18 cellular contexts compared by ENCODE assay signal in genomic region chr1:115280073-115280472, GRCh38. TPM values are rescaled to one million over a fixed set of nuclear protein-coding genes. Genes with fewer than 3 reads are reported as not detected.
A peak's percentile ranks its signal among the peaks of the same experiment; 100 is the strongest.
DNase-seq lines count a peak whose midpoint lies in the region; ATAC-seq and TF ChIP-seq lines count a peak whose summit lies in the region.
"Had no signal": no experiment of that assay in that cellular context is flagged by ENCODE, and none has a peak within 500 bp of the region (broad histone marks: within the 10 kb centered on the region; RNA-seq: fewer than 3 reads in every experiment).

No MANE protein-coding gene starts in this region.

- peak; percentile 2 to 13 for DNase-seq in activated T-cell treated with anti-CD3 and anti-CD28 coated beads, Interleukin-2, amount 50 U/mL, for 72 hours
- DNase-seq in activated T-cell treated with anti-CD3 and anti-CD28 coated beads for 4 hours (no peak), SJSA1 (ENCODE audit: low read depth in 1 of 2, low spot score in 2 of 2) (peak; percentile 60 to 70), fibroblast of peridontal ligament (ENCODE audit: extremely low read depth) (peak; percentile 98), vagina (ENCODE audit: extremely low spot score in 2 of 2) (no peak), COR-L47 (lab: John Stamatoyannopoulos, UW) (no peak)
- DNase-seq: activated CD4-positive, alpha-beta T cell treated with anti-CD3 and anti-CD28 coated beads, Interleukin-2, amount 10 ng/mL, durations not matched to agents 7 days and 5 days; anterior cingulate cortex; dermis blood vessel endothelial cell; naive B cell; NCI-H1048; NK-92 treated with Interleukin-12 subunit alpha and Interleukin-12 subunit beta, amount 100 ng/mL, for 24 hours; SHP77 had no signal

- H3K4me3 ChIP-seq in SJSA1 (no peak overlapping the region), vagina (no peak overlapping the region)

- H3K27me3 ChIP-seq in SJSA1 (replicated peaks) (no peaks in the 10 kb centered on the region), vagina (no peaks in the 10 kb centered on the region)

- 0 out of 2 replicates have a peak, but pooled peaks cover 1% of the 10 kb centered on the region for H3K36me3 ChIP-seq in SJSA1
- H3K36me3 ChIP-seq in vagina = no peaks in the 10 kb centered on the region

- peak; percentile 51 to 66 for ATAC-seq in activated T-cell treated with anti-CD3 and anti-CD28 coated beads, Interleukin-2, amount 50 U/mL, for 72 hours (replicated peaks in 1 of 2)
- ATAC-seq in esophagus mucosa = no peak
- no peak for ATAC-seq in HG02642 (IDR thresholded peaks at IDR 0.05; ENCODE audit: poor library complexity, unreplicated experiment)

- H3K9me3 ChIP-seq in SJSA1 (replicated peaks) = peaks cover 4% of the 10 kb centered on the region
- no peaks in the 10 kb centered on the region for H3K9me3 ChIP-seq in vagina

- H3K27ac Mint-ChIP-seq in activated T-cell treated with anti-CD3 and anti-CD28 coated beads, Interleukin-2, amount 50 U/mL, for 72 hours = no peak overlapping the region
- H3K27ac Mint-ChIP-seq: activated CD4-positive, alpha-beta T cell treated with anti-CD3 and anti-CD28 coated beads, Interleukin-2, amount 10 ng/mL, durations not matched to agents 7 days and 5 days; T-helper 2 cell treated with Interferon-gamma antibody and Interleukin-4, amounts not matched to agents 5 μg/mL and 100 μg/mL, for 36 hours had no signal

- no peak overlapping the region for H3K4me3 Mint-ChIP-seq in activated T-cell treated with anti-CD3 and anti-CD28 coated beads, Interleukin-2, amount 50 U/mL, for 72 hours
- H3K4me3 Mint-ChIP-seq: activated CD4-positive, alpha-beta T cell treated with anti-CD3 and anti-CD28 coated beads, Interleukin-2, amount 10 ng/mL, durations not matched to agents 7 days and 5 days; naive B cell; T-helper 2 cell treated with Interferon-gamma antibody and Interleukin-4, amounts not matched to agents 5 μg/mL and 100 μg/mL, for 36 hours had no signal

- H3K36me3 Mint-ChIP-seq in activated T-cell treated with anti-CD3 and anti-CD28 coated beads, Interleukin-2, amount 50 U/mL, for 72 hours (ENCODE audit: insufficient read depth in 2 of 2) = peaks cover 0 to 2% of the 10 kb centered on the region in 2 donors
- H3K36me3 Mint-ChIP-seq: naive B cell had no signal

- no peak for TF ChIP-seq POLR2A in vagina (IDR thresholded peaks at IDR 0.05)

- H3K4me1 ChIP-seq in SJSA1 (replicated peaks) (peaks cover 16% of the 10 kb centered on the region), vagina (peaks cover 54% of the 10 kb centered on the region)

- peaks cover 3 to 4% of the 10 kb centered on the region in 2 donors for H3K9me3 Mint-ChIP-seq in activated T-cell treated with anti-CD3 and anti-CD28 coated beads, Interleukin-2, amount 50 U/mL, for 72 hours
- H3K9me3 Mint-ChIP-seq: activated CD4-positive, alpha-beta T cell treated with anti-CD3 and anti-CD28 coated beads, Interleukin-2, amount 10 ng/mL, durations not matched to agents 7 days and 5 days; T-helper 2 cell treated with Interferon-gamma antibody and Interleukin-4, amounts not matched to agents 5 μg/mL and 100 μg/mL, for 36 hours had no signal

- peaks cover 36% of the 10 kb centered on the region for H3K27me3 Mint-ChIP-seq in activated T-cell treated with anti-CD3 and anti-CD28 coated beads, Interleukin-2, amount 50 U/mL, for 72 hours (ENCODE audit: low read depth)

- TF ChIP-seq CTCF in vagina (IDR thresholded peaks at IDR 0.05) = no peak

- peaks cover 14% of the 10 kb centered on the region for H3K4me1 Mint-ChIP-seq in activated T-cell treated with anti-CD3 and anti-CD28 coated beads, Interleukin-2, amount 50 U/mL, for 72 hours (ENCODE audit: low read depth)
- H3K4me1 Mint-ChIP-seq: activated CD4-positive, alpha-beta T cell treated with anti-CD3 and anti-CD28 coated beads, Interleukin-2, amount 10 ng/mL, durations not matched to agents 7 days and 5 days; naive B cell had no signal

- intact Hi-C loops in vagina (cut with DNase I) = loop anchor here (10.0 kb wide), 1 partner anchor 95 kb away; no protein-coding TSS in a partner anchor

- H3K27ac ChIP-seq in SJSA1 = 0 out of 2 replicates have a peak overlapping the region, but pooled peaks have one; percentile 3
- peak overlapping the region; percentile 11 for H3K27ac ChIP-seq in vagina

RNA-seq across cellular contexts. Expression of gene NGF, which starts 58.0 kb away (rescaled TPM):
- not detected for total RNA-seq in activated T-cell treated with anti-CD3 and anti-CD28 coated beads, Interleukin-2, amount 50 U/mL, for 72 hours
- 1.3 and 6.0 TPM in 2 replicates for total RNA-seq in SJSA1 (2014; rRNA removed; shearing (Covaris generic))
- total RNA-seq in vagina (2.7 TPM), esophagus mucosa (0.52 TPM)
- total RNA-seq: activated CD4-positive, alpha-beta T cell treated with anti-CD3 and anti-CD28 coated beads, Interleukin-2, amount 10 ng/mL, durations not matched to agents 7 days and 5 days; H1; pulmonary artery endothelial cell had no signal

Comparison
In these comparisons a context has a peak if more than half of its experiments do, and no peak if none do; other contexts are left out.
1. DNase-seq: peak in activated T-cell treated with anti-CD3 and anti-CD28 coated beads, Interleukin-2, amount 50 U/mL, for 72 hours (2 of 2), SJSA1 (2 of 2) and fibroblast of peridontal ligament (single experiment); none in activated T-cell treated with anti-CD3 and anti-CD28 coated beads for 4 hours (single experiment), vagina (0 of 2) and COR-L47 (single experiment).
2. ATAC-seq: peak in activated T-cell treated with anti-CD3 and anti-CD28 coated beads, Interleukin-2, amount 50 U/mL, for 72 hours (2 of 2); none in esophagus mucosa (single experiment) and HG02642 (single experiment).